In the genomic region with DNA sequence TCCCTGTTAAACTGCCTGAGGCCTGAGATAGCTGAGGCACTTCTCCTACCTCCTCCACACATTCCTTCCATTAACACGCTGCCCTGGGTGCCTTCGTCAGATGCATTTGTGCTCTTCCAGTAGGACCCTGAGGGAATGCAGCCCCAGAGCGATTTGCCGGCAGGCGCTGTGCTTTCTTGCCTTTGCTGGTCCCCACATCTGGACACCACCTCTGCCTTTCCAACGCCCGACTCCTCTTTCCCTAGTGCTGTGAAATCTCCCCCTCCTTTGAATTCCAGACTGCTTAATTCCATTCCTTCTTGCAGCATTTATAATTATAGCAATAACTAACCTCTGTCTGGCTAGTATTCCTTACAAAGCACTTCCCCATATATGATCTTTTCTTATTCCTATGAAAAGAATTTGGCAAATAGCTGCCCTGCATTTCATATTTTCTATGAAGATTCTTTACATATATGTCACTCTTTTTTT, we compare ENCODE assay signal across 17 cellular contexts.
DNase-seq lines count a peak whose midpoint lies in the region; ATAC-seq and TF ChIP-seq lines count a peak whose summit lies in the region.
"Had no signal": no experiment of that assay in that cellular context is flagged by ENCODE, and none has a peak within 500 bp of the region (broad histone marks: within the 10 kb centered on the region; RNA-seq: fewer than 3 reads in every experiment).

No MANE protein-coding gene starts in this region.

- peaks cover 6% of the 10 kb centered on the region for H3K4me1 ChIP-seq in endodermal cell (ENCODE audit: control insufficient read depth, insufficient read depth, low read length)
- peaks cover 20% of the 10 kb centered on the region for H3K4me1 ChIP-seq in osteoblast (ENCODE audit: insufficient read depth, low read length)
- H3K4me1 ChIP-seq in neuronal stem cell (ENCODE audit: control insufficient read depth in 2 of 2, insufficient read depth in 1 of 2, low read depth in 1 of 2, low read length in 2 of 2) = peaks cover 0 to 6% of the 10 kb centered on the region in 2 donors

- no peak overlapping the region for H3K27ac ChIP-seq in endodermal cell (ENCODE audit: low read depth, low read length)
- H3K27ac ChIP-seq in osteoblast (ENCODE audit: low read depth, low read length) = peak overlapping the region; percentile 77
- no peak overlapping the region for H3K27ac ChIP-seq in neuronal stem cell (replicated peaks; ENCODE audit: low read length)

- H3K14ac ChIP-seq in neuronal stem cell (ENCODE audit: low read length) = no peak overlapping the region

- CTCF ChIA-PET in activated CD4-positive, alpha-beta T cell treated with anti-CD3 and anti-CD28 coated beads, Interleukin-2, amount 10 ng/mL, durations not matched to agents 7 days and 5 days (lab: Charles Lee) = interaction anchor here (0.6 kb wide), 2 partner anchors 770 to 783 kb away, joined by 3 to 5 read pairs; no protein-coding TSS in a partner anchor

- no peak overlapping the region for H4K91ac ChIP-seq in neuronal stem cell (ENCODE audit: low read depth, low read length, poor library complexity)

- no peaks in the 10 kb centered on the region for H4K20me1 ChIP-seq in osteoblast (ENCODE audit: insufficient read depth, low read length)

- no peaks in the 10 kb centered on the region for H3K79me2 ChIP-seq in osteoblast (ENCODE audit: insufficient read depth, low read length)

- H2BK5ac ChIP-seq in neuronal stem cell (ENCODE audit: low read length) = no peak overlapping the region

- no peak overlapping the region for H3K4ac ChIP-seq in neuronal stem cell (ENCODE audit: low read length)

- H2AK5ac ChIP-seq in neuronal stem cell (ENCODE audit: low read depth, low read length) = no peak overlapping the region

- no peaks in the 10 kb centered on the region for H3K36me3 ChIP-seq in endodermal cell (ENCODE audit: control insufficient read depth, insufficient read depth, low read length)
- no peaks in the 10 kb centered on the region for H3K36me3 ChIP-seq in osteoblast (ENCODE audit: insufficient read depth, low read length)
- no peaks in the 10 kb centered on the region for H3K36me3 ChIP-seq in neuronal stem cell (replicated peaks in 1 of 2; ENCODE audit: control insufficient read depth in 2 of 2, insufficient read depth in 2 of 2, low read length in 2 of 2)

- no peaks in the 10 kb centered on the region for H3K9me3 Mint-ChIP-seq in endodermal cell
- H3K9me3 Mint-ChIP-seq in activated CD4-positive, alpha-beta T cell treated with anti-CD3 and anti-CD28 coated beads, Interleukin-2, amount 10 ng/mL, durations not matched to agents 7 days and 5 days = no peaks in the 10 kb centered on the region
- H3K9me3 Mint-ChIP-seq: activated CD4-positive, alpha-beta memory T cell treated with anti-CD3 and anti-CD28 coated beads, Interleukin-2, amount 10 ng/mL, durations not matched to agents 7 days and 5 days; activated naive CD4-positive, alpha-beta T cell treated with anti-CD3 and anti-CD28 coated beads, Interleukin-2, amount 50 U/mL, for 72 hours; activated T-cell treated with anti-CD3 and anti-CD28 coated beads, Interleukin-2, amount 50 U/mL, for 4 hours; naive thymus-derived CD8-positive, alpha-beta T cell had no signal

- DNase-seq in AG10803 (ENCODE audit: low read depth) = peak; percentile 98
- DNase-seq in NCI-H226 = peak; percentile 92
- DNase-seq in endodermal cell = peak; percentile 87
- no peak for DNase-seq in osteoblast (ENCODE audit: insufficient read length, low spot score, missing footprints)
- no peak for DNase-seq in activated CD4-positive, alpha-beta T cell treated with anti-CD3 and anti-CD28 coated beads, Interleukin-2, amount 10 ng/mL, durations not matched to agents 7 days and 5 days
- DNase-seq in neuronal stem cell (ENCODE audit: low spot score) = no peak
- DNase-seq in NCI-H1105 (lab: John Stamatoyannopoulos, UW) = no peak
- DNase-seq: activated CD4-positive, alpha-beta memory T cell treated with anti-CD3 and anti-CD28 coated beads, Interleukin-2, amount 10 ng/mL, durations not matched to agents 7 days and 5 days; activated T-cell treated with anti-CD3 and anti-CD28 coated beads, Interleukin-2, amount 50 U/mL, for 4 hours; COR-L47; naive thymus-derived CD8-positive, alpha-beta T cell; NCI-H2029; NCI-H510A; stimulated activated CD4-positive, alpha-beta T cell treated with anti-CD3 and anti-CD28 coated beads, Interleukin-15, amount 100 ng/mL, for 24 hours; stimulated activated naive CD4-positive, alpha-beta T cell treated with Interleukin-2 at 50 U/mL for 16 hours had no signal

- H2BK12ac ChIP-seq in neuronal stem cell (ENCODE audit: low read length) = no peak overlapping the region

- no peaks in the 10 kb centered on the region for H3K79me1 ChIP-seq in neuronal stem cell (ENCODE audit: low read depth, low read length)

- no peak overlapping the region for H2AFZ ChIP-seq in osteoblast (ENCODE audit: low read length)
- H2AFZ ChIP-seq in neuronal stem cell (ENCODE audit: low read length) = no peak overlapping the region

- H3K27me3 Mint-ChIP-seq in endodermal cell (ENCODE audit: insufficient read depth) = no peaks in the 10 kb centered on the region
- peaks cover 5% of the 10 kb centered on the region for H3K27me3 Mint-ChIP-seq in activated CD4-positive, alpha-beta T cell treated with anti-CD3 and anti-CD28 coated beads, Interleukin-2, amount 10 ng/mL, durations not matched to agents 7 days and 5 days
- H3K27me3 Mint-ChIP-seq: activated CD4-positive, alpha-beta memory T cell treated with anti-CD3 and anti-CD28 coated beads, Interleukin-2, amount 10 ng/mL, durations not matched to agents 7 days and 5 days had no signal

- H3K9me3 ChIP-seq in endodermal cell (ENCODE audit: control insufficient read depth, low read length) = no peaks in the 10 kb centered on the region
- no peaks in the 10 kb centered on the region for H3K9me3 ChIP-seq in osteoblast (ENCODE audit: low read depth, low read length)
- no peaks in the 10 kb centered on the region for H3K9me3 ChIP-seq in neuronal stem cell (replicated peaks in 1 of 2; ENCODE audit: control insufficient read depth in 2 of 2, insufficient read depth in 1 of 2, low read depth in 1 of 2, low read length in 2 of 2)

- TF ChIP-seq CTCF in AG10803 (conservative IDR thresholded peaks at IDR 0.05; ENCODE audit: low read length) (no peak), endodermal cell (conservative IDR thresholded peaks at IDR 0.05) (no peak), osteoblast (IDR thresholded peaks at IDR 0.05; ENCODE audit: extremely low read depth, low read depth, low read length) (no peak)

- no peak overlapping the region for H2BK120ac ChIP-seq in neuronal stem cell (ENCODE audit: low read depth, low read length)

- no peaks in the 10 kb centered on the region for H3K36me3 Mint-ChIP-seq in endodermal cell (ENCODE audit: low read depth)
- H3K36me3 Mint-ChIP-seq in activated CD4-positive, alpha-beta T cell treated with anti-CD3 and anti-CD28 coated beads, Interleukin-2, amount 10 ng/mL, durations not matched to agents 7 days and 5 days (ENCODE audit: low read depth) = no peaks in the 10 kb centered on the region
- H3K36me3 Mint-ChIP-seq: activated naive CD4-positive, alpha-beta T cell treated with anti-CD3 and anti-CD28 coated beads, Interleukin-2, amount 50 U/mL, for 72 hours; naive thymus-derived CD8-positive, alpha-beta T cell had no signal

- H4K8ac ChIP-seq in neuronal stem cell (ENCODE audit: low read depth, low read length) = no peak overlapping the region

- no peak overlapping the region for H3K23ac ChIP-seq in neuronal stem cell (ENCODE audit: low read depth, low read length, poor library complexity)

- no peak overlapping the region for H3K18ac ChIP-seq in neuronal stem cell (ENCODE audit: low read length)

- H3K9ac ChIP-seq in endodermal cell (ENCODE audit: extremely low read depth, low read length, poor library complexity, severe bottlenecking) (no peak overlapping the region), neuronal stem cell (ENCODE audit: low read depth, low read length, poor library complexity) (no peak overlapping the region)

- no peak overlapping the region for H2BK15ac ChIP-seq in neuronal stem cell (ENCODE audit: low read length)

- H3K4me1 Mint-ChIP-seq in endodermal cell = peaks cover 19% of the 10 kb centered on the region
- no peaks in the 10 kb centered on the region for H3K4me1 Mint-ChIP-seq in activated CD4-positive, alpha-beta T cell treated with anti-CD3 and anti-CD28 coated beads, Interleukin-2, amount 10 ng/mL, durations not matched to agents 7 days and 5 days

- H3K27me3 ChIP-seq in endodermal cell (ENCODE audit: control insufficient read depth, insufficient read depth, low read length, poor library complexity, severe bottlenecking) (no peaks in the 10 kb centered on the region), osteoblast (ENCODE audit: insufficient read depth, low read length) (no peaks in the 10 kb centered on the region), neuronal stem cell (ENCODE audit: control insufficient read depth in 3 of 3, insufficient read depth in 3 of 3, low read depth in 1 of 3, low read length in 3 of 3) (no peaks in the 10 kb centered on the region)

- H3K4me3 ChIP-seq in AG10803 (ENCODE audit: low read length) (peak overlapping the region; percentile 13), endodermal cell (ENCODE audit: low read length) (no peak overlapping the region), osteoblast (ENCODE audit: insufficient read depth, low read length) (no peak overlapping the region), neuronal stem cell (ENCODE audit: low read length in 2 of 2) (no peak overlapping the region)

- H3K4me3 Mint-ChIP-seq in endodermal cell = no peak overlapping the region
- H3K4me3 Mint-ChIP-seq in activated CD4-positive, alpha-beta T cell treated with anti-CD3 and anti-CD28 coated beads, Interleukin-2, amount 10 ng/mL, durations not matched to agents 7 days and 5 days = no peak overlapping the region
- H3K4me3 Mint-ChIP-seq: activated CD4-positive, alpha-beta memory T cell treated with anti-CD3 and anti-CD28 coated beads, Interleukin-2, amount 10 ng/mL, durations not matched to agents 7 days and 5 days; activated T-cell treated with anti-CD3 and anti-CD28 coated beads, Interleukin-2, amount 50 U/mL, for 4 hours; naive thymus-derived CD8-positive, alpha-beta T cell had no signal

- 69% methylated on average over 7 of the region's 7 CpGs for WGBS in endodermal cell (ENCODE audit: insufficient coverage in 1 of 2, insufficient read length in 1 of 2), 2 experiments
- whole genome bisulfite sequencing in neuronal stem cell (ENCODE audit: extremely low coverage in 2 of 2, insufficient read length in 2 of 2, insufficient replicate concordance in 1 of 2), 2 donors = no CpG with 5 or more reads among the region's 7 CpGs

- H3K4me2 ChIP-seq in osteoblast (ENCODE audit: insufficient read depth, low read length) (no peak overlapping the region), neuronal stem cell (ENCODE audit: insufficient read depth, low read length, poor library complexity, severe bottlenecking) (no peak overlapping the region)

- ATAC-seq in HG02852 (IDR thresholded peaks at IDR 0.05; ENCODE audit: unreplicated experiment) = no peak
- ATAC-seq: activated naive CD4-positive, alpha-beta T cell treated with anti-CD3 and anti-CD28 coated beads, Interleukin-2, amount 50 U/mL, for 72 hours; activated T-cell treated with anti-CD3 and anti-CD28 coated beads, Interleukin-2, amount 50 U/mL, for 4 hours; naive thymus-derived CD8-positive, alpha-beta T cell had no signal

- POLR2A ChIA-PET in activated CD4-positive, alpha-beta T cell treated with anti-CD3 and anti-CD28 coated beads, Interleukin-2, amount 10 ng/mL, durations not matched to agents 7 days and 5 days (lab: Charles Lee) = no interaction called here

- H3K27ac Mint-ChIP-seq in endodermal cell = no peak overlapping the region
- H3K27ac Mint-ChIP-seq in activated CD4-positive, alpha-beta T cell treated with anti-CD3 and anti-CD28 coated beads, Interleukin-2, amount 10 ng/mL, durations not matched to agents 7 days and 5 days = no peak overlapping the region
- H3K27ac Mint-ChIP-seq: activated CD4-positive, alpha-beta memory T cell treated with anti-CD3 and anti-CD28 coated beads, Interleukin-2, amount 10 ng/mL, durations not matched to agents 7 days and 5 days; naive thymus-derived CD8-positive, alpha-beta T cell had no signal

Comparison
In these comparisons a context has a peak if more than half of its experiments do, and no peak if none do; other contexts are left out.
1. DNase-seq: peak in AG10803 (single experiment), NCI-H226 (single experiment) and endodermal cell (single experiment); none in osteoblast (single experiment), activated CD4-positive, alpha-beta T cell treated with anti-CD3 and anti-CD28 coated beads, Interleukin-2, amount 10 ng/mL, durations not matched to agents 7 days and 5 days (single experiment), neuronal stem cell (single experiment) and NCI-H1105 (single experiment).